Comparison of ENCODE assay signal across 1 cellular context in genomic region chr3:58383904-58384303, GRCh38.
TF ChIP-seq lines count a peak whose summit lies in the region.

No MANE protein-coding gene starts in this region.

TF ChIP-seq in SK-N-SH, 30 proteins besides CTCF, POLR2A, EP300 and RAD21 (continued from another document):
- TF ChIP-seq, protein P1, sequence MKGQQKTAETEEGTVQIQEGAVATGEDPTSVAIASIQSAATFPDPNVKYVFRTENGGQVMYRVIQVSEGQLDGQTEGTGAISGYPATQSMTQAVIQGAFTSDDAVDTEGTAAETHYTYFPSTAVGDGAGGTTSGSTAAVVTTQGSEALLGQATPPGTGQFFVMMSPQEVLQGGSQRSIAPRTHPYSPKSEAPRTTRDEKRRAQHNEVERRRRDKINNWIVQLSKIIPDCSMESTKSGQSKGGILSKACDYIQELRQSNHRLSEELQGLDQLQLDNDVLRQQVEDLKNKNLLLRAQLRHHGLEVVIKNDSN (IDR thresholded peaks at IDR 0.05; ENCODE audit: borderline replicate concordance, low read depth): peak; percentile 6; the same call in 1 of the 2 replicates
- peak; percentile 99 for TF ChIP-seq TCF12 (IDR thresholded peaks at IDR 0.05)
- TF ChIP-seq MEF2A (IDR thresholded peaks at IDR 0.05; ENCODE audit: borderline replicate concordance, low read depth): peak; percentile 69; the same call in 1 of the 2 replicates
- TF ChIP-seq FOSL2 (IDR thresholded peaks at IDR 0.05; ENCODE audit: borderline replicate concordance, low read depth): peak; percentile 95
- TF ChIP-seq, protein P2, sequence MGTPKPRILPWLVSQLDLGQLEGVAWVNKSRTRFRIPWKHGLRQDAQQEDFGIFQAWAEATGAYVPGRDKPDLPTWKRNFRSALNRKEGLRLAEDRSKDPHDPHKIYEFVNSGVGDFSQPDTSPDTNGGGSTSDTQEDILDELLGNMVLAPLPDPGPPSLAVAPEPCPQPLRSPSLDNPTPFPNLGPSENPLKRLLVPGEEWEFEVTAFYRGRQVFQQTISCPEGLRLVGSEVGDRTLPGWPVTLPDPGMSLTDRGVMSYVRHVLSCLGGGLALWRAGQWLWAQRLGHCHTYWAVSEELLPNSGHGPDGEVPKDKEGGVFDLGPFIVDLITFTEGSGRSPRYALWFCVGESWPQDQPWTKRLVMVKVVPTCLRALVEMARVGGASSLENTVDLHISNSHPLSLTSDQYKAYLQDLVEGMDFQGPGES (IDR thresholded peaks at IDR 0.05; ENCODE audit: low read depth, low read length): no peak
- peak; percentile 89 for TF ChIP-seq PBX3 (IDR thresholded peaks at IDR 0.05)
- peak; percentile 55; the same call in 1 of the 2 replicates for TF ChIP-seq YY1 (IDR thresholded peaks at IDR 0.05; ENCODE audit: low read depth)
- TF ChIP-seq GABPA (IDR thresholded peaks at IDR 0.05; ENCODE audit: low read depth): no peak
- TF ChIP-seq, protein P3, sequence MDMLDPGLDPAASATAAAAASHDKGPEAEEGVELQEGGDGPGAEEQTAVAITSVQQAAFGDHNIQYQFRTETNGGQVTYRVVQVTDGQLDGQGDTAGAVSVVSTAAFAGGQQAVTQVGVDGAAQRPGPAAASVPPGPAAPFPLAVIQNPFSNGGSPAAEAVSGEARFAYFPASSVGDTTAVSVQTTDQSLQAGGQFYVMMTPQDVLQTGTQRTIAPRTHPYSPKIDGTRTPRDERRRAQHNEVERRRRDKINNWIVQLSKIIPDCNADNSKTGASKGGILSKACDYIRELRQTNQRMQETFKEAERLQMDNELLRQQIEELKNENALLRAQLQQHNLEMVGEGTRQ (IDR thresholded peaks at IDR 0.05; ENCODE audit: borderline replicate concordance, low read depth, low read length): no peak
- TF ChIP-seq GATA2 (CRISPR knock-in tag; IDR thresholded peaks at IDR 0.05): no peak
